Comparison of ENCODE assay signal across 5 cellular contexts in the genomic region with DNA sequence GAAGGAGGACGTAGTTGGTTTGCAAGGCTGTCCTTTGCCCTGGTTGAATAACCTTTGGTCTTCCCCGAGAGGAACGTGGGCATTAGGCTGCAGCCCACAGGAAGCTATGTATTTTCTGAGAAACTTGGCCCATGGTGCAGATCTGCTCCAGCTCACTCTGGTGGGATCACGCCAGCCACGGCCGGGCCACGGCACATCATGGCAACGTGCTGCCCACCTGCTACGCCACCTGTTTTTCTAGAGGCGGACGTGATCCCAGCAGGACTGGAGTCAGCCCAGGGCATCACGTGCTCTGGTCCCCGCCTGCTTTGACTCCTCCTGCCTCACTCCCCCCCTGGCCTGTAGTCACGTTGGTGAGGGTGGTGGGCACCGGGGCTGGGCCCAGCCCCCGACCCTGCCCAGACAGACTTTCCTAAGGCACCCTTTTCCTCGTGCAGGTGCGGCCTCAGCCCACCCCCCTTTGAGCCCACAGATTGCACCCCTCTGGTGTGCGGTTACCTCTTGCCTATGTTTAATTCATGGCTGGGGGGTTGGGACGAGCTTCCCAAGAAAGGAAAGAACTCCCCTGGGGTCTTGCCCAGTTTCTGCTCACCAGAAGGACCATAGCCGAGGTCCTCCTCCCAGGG. TPM values are rescaled to one million over a fixed set of nuclear protein-coding genes. Genes with fewer than 3 reads are reported as not detected.
"Had no signal": no experiment of that assay in that cellular context is flagged by ENCODE, and none has a peak within 500 bp of the region (broad histone marks: within the 10 kb centered on the region; RNA-seq: fewer than 3 reads in every experiment).

TSS of gene CLEC18C (plus strand) at position 576 of the 626 bp plus-strand sequence. CDS start 492 bp downstream, outside the sequence.

RNA-seq across cellular contexts. Expression of gene CLEC18C, which starts in this region (rescaled TPM):
- total RNA-seq: activated CD8-positive, alpha-beta T cell treated with anti-CD3 and anti-CD28 coated beads for 36 hours; bronchial epithelial cell; endothelial cell of umbilical vein; gastroesophageal sphincter; glomerular endothelial cell had no signal
- polyA plus RNA-seq: endothelial cell of umbilical vein had no signal
